Comparison of ENCODE assay signal across 17 cellular contexts in the genomic region with DNA sequence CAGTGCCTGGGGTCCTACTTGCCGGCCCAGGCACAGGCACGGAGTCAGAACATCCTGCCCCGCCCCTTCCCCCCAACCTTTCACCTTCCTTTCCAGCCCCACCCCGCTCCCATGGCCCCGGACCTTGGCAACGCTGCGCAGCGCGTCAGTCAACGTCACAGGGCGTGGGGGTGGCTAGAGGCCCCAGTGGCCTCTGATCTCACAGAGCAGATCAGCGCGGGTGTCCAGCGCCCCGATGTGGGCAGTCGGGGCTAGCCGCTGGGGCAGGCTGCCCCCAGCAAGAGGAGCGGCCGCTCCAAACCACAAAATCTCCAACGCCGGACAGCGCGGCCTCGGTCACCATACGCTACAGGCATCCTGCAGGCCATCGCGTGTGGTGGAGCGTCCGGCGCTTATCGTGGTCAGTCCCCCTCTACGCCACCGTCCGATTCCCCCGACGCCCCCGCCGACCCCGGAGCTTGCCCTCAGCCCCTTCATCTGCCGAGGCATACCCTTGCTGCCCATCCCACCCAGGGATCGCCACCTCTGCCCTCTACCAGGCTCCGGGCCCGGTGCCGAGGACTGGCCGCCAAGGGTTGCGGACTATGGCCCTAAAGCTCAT.
DNase-seq lines count a peak whose midpoint lies in the region; ATAC-seq, FAIRE-seq and TF ChIP-seq lines count a peak whose summit lies in the region.
"Had no signal": no experiment of that assay in that cellular context is flagged by ENCODE, and none has a peak within 500 bp of the region (broad histone marks: within the 10 kb centered on the region; RNA-seq: fewer than 3 reads in every experiment).

No MANE protein-coding gene starts in this region.

- no peak overlapping the region for H3K9ac ChIP-seq in K562 (ENCODE audit: insufficient read depth in 1 of 2, low read depth in 2 of 2, low read length in 2 of 2)
- H3K9ac ChIP-seq: BLaER1 treated with 17β-estradiol and CSF1 and Interleukin-3, amounts not matched to agents 10 nM and 100 nM had no signal

- TF ChIP-seq POLR2A in K562 (conservative IDR thresholded peaks at IDR 0.05) (no peak), testis (IDR thresholded peaks at IDR 0.05) (no peak)

- H3K9me1 ChIP-seq in K562 (ENCODE audit: control insufficient read depth, insufficient read depth, low read length), result no peaks in the 10 kb centered on the region

- 0% methylated on average over 1 of the region's 46 CpGs for WGBS in K562 (ENCODE audit: insufficient coverage, low coverage, missing lambda C conversion rate)
- 20 to 81% methylated on average over 1 to 28 of the region's 46 CpGs for WGBS in testis, 2 donors

- TF ChIP-seq CTCF in K562 (IDR thresholded peaks at IDR 0.05 in 2 of 3, conservative IDR thresholded peaks at IDR 0.05 in 1 of 3; ENCODE audit: insufficient read depth in 2 of 3, low read depth in 1 of 3, low read length in 3 of 3) (no peak; a peak in 1 of 6 replicates), testis (IDR thresholded peaks at IDR 0.05) (no peak)

- H3K36me3 ChIP-seq in K562 (ENCODE audit: control insufficient read depth, insufficient read depth, low read length), result no peaks in the 10 kb centered on the region
- no peaks in the 10 kb centered on the region for H3K36me3 ChIP-seq in testis (ENCODE audit: low read depth, missing control alignments)
- H3K36me3 ChIP-seq: BLaER1 treated with 17β-estradiol and CSF1 and Interleukin-3, amounts not matched to agents 10 nM and 100 nM had no signal

- H3K79me2 ChIP-seq in K562 (ENCODE audit: control insufficient read depth, insufficient read depth, low read length), result no peaks in the 10 kb centered on the region

- ATAC-seq in K562, result peak; percentile 72
- ATAC-seq: GM23338, HCT116 had no signal

- intact Hi-C loops in K562 (cut with micrococcal nuclease), result no loop called here
- intact Hi-C loops in testis (cut with DNase I; ENCODE audit: low total_unique reads), result no loop called here

- DNase-seq in activated gamma-delta T cell (lab: John Stamatoyannopoulos, UW) (peak; percentile 12), activated gamma-delta T cell treated with Interleukin-2 at 50 U/mL for 16 hours (no peak), Daoy (ENCODE audit: low read depth) (peak; percentile 2), K562 (ENCODE audit: extremely low read depth in 1 of 4, low spot score in 3 of 4) (peak in 2 of 4 experiments; percentile 2 to 9), testis (peak; percentile 17), ACHN (no peak)
- DNase-seq in activated T-cell treated with anti-CD3 and anti-CD28 coated beads, Interleukin-2, amount 50 U/mL, for 1 hour, result no peak
- DNase-seq: 8988T; CD4-positive, CD25-positive, alpha-beta regulatory T cell; CD8-positive, alpha-beta memory T cell; COR-L47; GDM1; HFFc6 had no signal

- H3K27me3 ChIP-seq in K562 (ENCODE audit: control insufficient read depth in 2 of 2, insufficient read depth in 2 of 2, low read length in 2 of 2), result no peaks in the 10 kb centered on the region
- no peaks in the 10 kb centered on the region for H3K27me3 ChIP-seq in testis

- no peak for TF ChIP-seq EP300 in K562 (IDR thresholded peaks at IDR 0.05; ENCODE audit: low read length)

- no peak overlapping the region for H3K4me2 ChIP-seq in K562 (ENCODE audit: insufficient read depth, low read length)
- H3K4me2 ChIP-seq: BLaER1 treated with 17β-estradiol and CSF1 and Interleukin-3, amounts not matched to agents 10 nM and 100 nM; GM23338 had no signal

- no peaks in the 10 kb centered on the region for H4K20me1 ChIP-seq in K562 (replicated peaks; ENCODE audit: control insufficient read depth, insufficient read depth, low read length)
- H4K20me1 ChIP-seq: BLaER1 treated with 17β-estradiol and CSF1 and Interleukin-3, amounts not matched to agents 10 nM and 100 nM had no signal

- FAIRE-seq in K562 (lab: Jason Lieb, UNC), result no peak
- FAIRE-seq: H54 had no signal

- no TSS peak for BruUV-seq in K562 (replicated peaks; lab: Mats Ljungman, UMichigan)

- H3K27ac ChIP-seq in K562 (ENCODE audit: extremely low read depth, low read depth, low read length) (no peak overlapping the region), testis (no peak overlapping the region)
- H3K27ac ChIP-seq: BLaER1 treated with 17β-estradiol and CSF1 and Interleukin-3, amounts not matched to agents 10 nM and 100 nM had no signal

- H3K4me3 ChIP-seq in K562 (no peak overlapping the region), testis (peak overlapping the region; percentile 9 to 23)
- H3K4me3 ChIP-seq: BLaER1 treated with 17β-estradiol and CSF1 and Interleukin-3, amounts not matched to agents 10 nM and 100 nM; GM23338 had no signal

- no peak for TF ChIP-seq RAD21 in K562 (CRISPR knock-in tag; conservative IDR thresholded peaks at IDR 0.05 in 1 of 2, IDR thresholded peaks at IDR 0.05 in 1 of 2)

- in situ Hi-C loops in K562 (cut with MboI), result loop anchor here (10.0 kb wide), 1 partner anchor 599 kb away; no protein-coding TSS in a partner anchor
- in situ Hi-C loops in ACHN (cut with HindIII; ENCODE audit: low pct_ligation_motif_present, low pct_unique_long_range_greater_than_20kb, low sequenced_read_pairs), result no loop called here

- CTCF ChIA-PET in K562 (lab: Yijun Ruan, JAX; ENCODE audit: low intra/inter-chr PET ratio), result no interaction called here

- POLR2A ChIA-PET in K562 (lab: Yijun Ruan, JAX), result no interaction called here

- H3K9me3 ChIP-seq in K562 (replicated peaks; ENCODE audit: control insufficient read depth, insufficient read depth, low read depth, low read length), result no peaks in the 10 kb centered on the region
- no peaks in the 10 kb centered on the region for H3K9me3 ChIP-seq in testis

- H2AFZ ChIP-seq in K562 (ENCODE audit: low read depth, low read length), result no peak overlapping the region
- H2AFZ ChIP-seq: GM23338 had no signal

- H3K4me1 ChIP-seq in K562 (replicated peaks in 1 of 2; ENCODE audit: control insufficient read depth in 2 of 2, insufficient read depth in 2 of 2, low read length in 2 of 2), result no peaks in the 10 kb centered on the region
- no peaks in the 10 kb centered on the region for H3K4me1 ChIP-seq in testis
- H3K4me1 ChIP-seq: BLaER1 treated with 17β-estradiol and CSF1 and Interleukin-3, amounts not matched to agents 10 nM and 100 nM had no signal

TF ChIP-seq in K562, 482 proteins besides CTCF, POLR2A, EP300 and RAD21:
- no peak for TF ChIP-seq MECOM (CRISPR knock-in tag; IDR thresholded peaks at IDR 0.05)
- TF ChIP-seq CREM (IDR thresholded peaks at IDR 0.05; ENCODE audit: low read depth), result peak; percentile 48; the same call in 1 of the 2 replicates
- TF ChIP-seq NR2C2 (CRISPR knock-in tag; IDR thresholded peaks at IDR 0.05), result no peak
- 0 out of 2 replicates have a peak, but pooled peaks have one; percentile 14 for TF ChIP-seq NR2C2 (tag; IDR thresholded peaks at IDR 0.05)
TF ChIP-seq in K562: peak in this region for 2.

Comparison
In these comparisons a context has a peak if more than half of its experiments do, and no peak if none do; other contexts are left out.
1. DNase-seq: peak in activated gamma-delta T cell (single experiment), Daoy (single experiment) and testis (single experiment); none in activated gamma-delta T cell treated with Interleukin-2 at 50 U/mL for 16 hours (single experiment), activated T-cell treated with anti-CD3 and anti-CD28 coated beads, Interleukin-2, amount 50 U/mL, for 1 hour (single experiment) and ACHN (single experiment).